ENCODE assay signal across 1 cellular context in the genomic region with DNA sequence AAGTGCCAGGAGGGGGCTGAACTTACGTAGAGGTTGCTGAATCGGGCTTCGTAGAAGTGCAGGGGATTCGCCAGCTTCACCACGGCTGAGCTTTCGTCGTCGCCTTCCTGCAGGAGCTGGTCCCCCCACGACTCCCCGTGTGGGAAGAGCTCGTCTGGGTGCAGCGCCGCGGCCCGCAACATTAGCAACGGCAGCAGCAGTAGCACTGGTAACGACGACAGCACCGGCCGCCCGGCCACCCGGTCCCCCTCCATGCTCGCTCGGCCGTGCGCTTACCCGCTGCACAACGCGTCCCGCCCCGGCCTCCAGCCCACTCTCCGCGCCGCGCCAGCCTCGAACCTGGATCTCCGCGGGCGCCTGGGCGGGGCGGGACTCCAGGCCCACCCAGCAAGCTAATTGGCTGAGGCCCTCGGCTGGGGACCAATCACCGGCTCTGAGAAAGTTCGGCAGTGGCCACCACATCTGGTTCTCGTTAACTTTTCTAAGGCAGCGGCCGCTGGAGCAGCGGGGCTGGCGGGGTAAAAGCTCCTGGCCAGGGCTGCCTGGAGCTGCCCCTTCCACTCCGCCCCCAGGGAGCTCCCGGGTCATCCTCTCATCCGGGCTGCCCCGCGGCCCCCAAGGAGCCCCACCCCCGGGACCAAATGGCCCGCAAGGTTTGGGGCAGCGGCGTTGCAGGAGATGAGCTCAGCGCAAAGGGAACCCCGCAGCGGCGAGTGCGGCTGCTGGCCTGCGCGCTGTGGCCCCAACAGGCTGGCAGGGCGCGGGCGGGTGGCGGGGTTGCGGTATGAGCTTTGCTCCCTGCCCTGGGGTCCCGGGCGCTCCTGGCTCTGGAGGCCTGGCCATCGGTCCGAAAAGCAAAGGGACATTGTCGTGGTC.
TF ChIP-seq lines count a peak whose summit lies in the region.

A gene with protein sequence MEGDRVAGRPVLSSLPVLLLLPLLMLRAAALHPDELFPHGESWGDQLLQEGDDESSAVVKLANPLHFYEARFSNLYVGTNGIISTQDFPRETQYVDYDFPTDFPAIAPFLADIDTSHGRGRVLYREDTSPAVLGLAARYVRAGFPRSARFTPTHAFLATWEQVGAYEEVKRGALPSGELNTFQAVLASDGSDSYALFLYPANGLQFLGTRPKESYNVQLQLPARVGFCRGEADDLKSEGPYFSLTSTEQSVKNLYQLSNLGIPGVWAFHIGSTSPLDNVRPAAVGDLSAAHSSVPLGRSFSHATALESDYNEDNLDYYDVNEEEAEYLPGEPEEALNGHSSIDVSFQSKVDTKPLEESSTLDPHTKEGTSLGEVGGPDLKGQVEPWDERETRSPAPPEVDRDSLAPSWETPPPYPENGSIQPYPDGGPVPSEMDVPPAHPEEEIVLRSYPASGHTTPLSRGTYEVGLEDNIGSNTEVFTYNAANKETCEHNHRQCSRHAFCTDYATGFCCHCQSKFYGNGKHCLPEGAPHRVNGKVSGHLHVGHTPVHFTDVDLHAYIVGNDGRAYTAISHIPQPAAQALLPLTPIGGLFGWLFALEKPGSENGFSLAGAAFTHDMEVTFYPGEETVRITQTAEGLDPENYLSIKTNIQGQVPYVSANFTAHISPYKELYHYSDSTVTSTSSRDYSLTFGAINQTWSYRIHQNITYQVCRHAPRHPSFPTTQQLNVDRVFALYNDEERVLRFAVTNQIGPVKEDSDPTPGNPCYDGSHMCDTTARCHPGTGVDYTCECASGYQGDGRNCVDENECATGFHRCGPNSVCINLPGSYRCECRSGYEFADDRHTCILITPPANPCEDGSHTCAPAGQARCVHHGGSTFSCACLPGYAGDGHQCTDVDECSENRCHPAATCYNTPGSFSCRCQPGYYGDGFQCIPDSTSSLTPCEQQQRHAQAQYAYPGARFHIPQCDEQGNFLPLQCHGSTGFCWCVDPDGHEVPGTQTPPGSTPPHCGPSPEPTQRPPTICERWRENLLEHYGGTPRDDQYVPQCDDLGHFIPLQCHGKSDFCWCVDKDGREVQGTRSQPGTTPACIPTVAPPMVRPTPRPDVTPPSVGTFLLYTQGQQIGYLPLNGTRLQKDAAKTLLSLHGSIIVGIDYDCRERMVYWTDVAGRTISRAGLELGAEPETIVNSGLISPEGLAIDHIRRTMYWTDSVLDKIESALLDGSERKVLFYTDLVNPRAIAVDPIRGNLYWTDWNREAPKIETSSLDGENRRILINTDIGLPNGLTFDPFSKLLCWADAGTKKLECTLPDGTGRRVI (N-terminal part only) (minus strand): TSS at position 319 of the 876 bp plus-strand sequence. CDS start 65 bp downstream, at position 254.

TF ChIP-seq in SK-N-SH, 30 proteins besides CTCF, POLR2A, EP300 and RAD21 (continued from another document):
- TF ChIP-seq, protein P1, sequence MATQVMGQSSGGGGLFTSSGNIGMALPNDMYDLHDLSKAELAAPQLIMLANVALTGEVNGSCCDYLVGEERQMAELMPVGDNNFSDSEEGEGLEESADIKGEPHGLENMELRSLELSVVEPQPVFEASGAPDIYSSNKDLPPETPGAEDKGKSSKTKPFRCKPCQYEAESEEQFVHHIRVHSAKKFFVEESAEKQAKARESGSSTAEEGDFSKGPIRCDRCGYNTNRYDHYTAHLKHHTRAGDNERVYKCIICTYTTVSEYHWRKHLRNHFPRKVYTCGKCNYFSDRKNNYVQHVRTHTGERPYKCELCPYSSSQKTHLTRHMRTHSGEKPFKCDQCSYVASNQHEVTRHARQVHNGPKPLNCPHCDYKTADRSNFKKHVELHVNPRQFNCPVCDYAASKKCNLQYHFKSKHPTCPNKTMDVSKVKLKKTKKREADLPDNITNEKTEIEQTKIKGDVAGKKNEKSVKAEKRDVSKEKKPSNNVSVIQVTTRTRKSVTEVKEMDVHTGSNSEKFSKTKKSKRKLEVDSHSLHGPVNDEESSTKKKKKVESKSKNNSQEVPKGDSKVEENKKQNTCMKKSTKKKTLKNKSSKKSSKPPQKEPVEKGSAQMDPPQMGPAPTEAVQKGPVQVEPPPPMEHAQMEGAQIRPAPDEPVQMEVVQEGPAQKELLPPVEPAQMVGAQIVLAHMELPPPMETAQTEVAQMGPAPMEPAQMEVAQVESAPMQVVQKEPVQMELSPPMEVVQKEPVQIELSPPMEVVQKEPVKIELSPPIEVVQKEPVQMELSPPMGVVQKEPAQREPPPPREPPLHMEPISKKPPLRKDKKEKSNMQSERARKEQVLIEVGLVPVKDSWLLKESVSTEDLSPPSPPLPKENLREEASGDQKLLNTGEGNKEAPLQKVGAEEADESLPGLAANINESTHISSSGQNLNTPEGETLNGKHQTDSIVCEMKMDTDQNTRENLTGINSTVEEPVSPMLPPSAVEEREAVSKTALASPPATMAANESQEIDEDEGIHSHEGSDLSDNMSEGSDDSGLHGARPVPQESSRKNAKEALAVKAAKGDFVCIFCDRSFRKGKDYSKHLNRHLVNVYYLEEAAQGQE (IDR thresholded peaks at IDR 0.05; ENCODE audit: low read depth, low read length) = no peak
- TF ChIP-seq, protein P2, sequence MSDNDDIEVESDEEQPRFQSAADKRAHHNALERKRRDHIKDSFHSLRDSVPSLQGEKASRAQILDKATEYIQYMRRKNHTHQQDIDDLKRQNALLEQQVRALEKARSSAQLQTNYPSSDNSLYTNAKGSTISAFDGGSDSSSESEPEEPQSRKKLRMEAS (IDR thresholded peaks at IDR 0.05; ENCODE audit: low read depth) = no peak; the same call in 1 of the 2 replicates
- TF ChIP-seq, protein P3, sequence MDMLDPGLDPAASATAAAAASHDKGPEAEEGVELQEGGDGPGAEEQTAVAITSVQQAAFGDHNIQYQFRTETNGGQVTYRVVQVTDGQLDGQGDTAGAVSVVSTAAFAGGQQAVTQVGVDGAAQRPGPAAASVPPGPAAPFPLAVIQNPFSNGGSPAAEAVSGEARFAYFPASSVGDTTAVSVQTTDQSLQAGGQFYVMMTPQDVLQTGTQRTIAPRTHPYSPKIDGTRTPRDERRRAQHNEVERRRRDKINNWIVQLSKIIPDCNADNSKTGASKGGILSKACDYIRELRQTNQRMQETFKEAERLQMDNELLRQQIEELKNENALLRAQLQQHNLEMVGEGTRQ (IDR thresholded peaks at IDR 0.05; ENCODE audit: borderline replicate concordance, low read depth, low read length) = no peak
- TF ChIP-seq GABPA (IDR thresholded peaks at IDR 0.05; ENCODE audit: low read depth) = no peak
- TF ChIP-seq MXI1 (IDR thresholded peaks at IDR 0.05; ENCODE audit: low read depth, low read length) = no peak; the same call in 1 of the 2 replicates
- no peak for TF ChIP-seq FOXJ3 (CRISPR knock-in tag; IDR thresholded peaks at IDR 0.05)
- TF ChIP-seq YY1 (IDR thresholded peaks at IDR 0.05; ENCODE audit: low read depth) = 0 out of 2 replicates have a peak, but pooled peaks have one; percentile 20
- TF ChIP-seq, protein P4, sequence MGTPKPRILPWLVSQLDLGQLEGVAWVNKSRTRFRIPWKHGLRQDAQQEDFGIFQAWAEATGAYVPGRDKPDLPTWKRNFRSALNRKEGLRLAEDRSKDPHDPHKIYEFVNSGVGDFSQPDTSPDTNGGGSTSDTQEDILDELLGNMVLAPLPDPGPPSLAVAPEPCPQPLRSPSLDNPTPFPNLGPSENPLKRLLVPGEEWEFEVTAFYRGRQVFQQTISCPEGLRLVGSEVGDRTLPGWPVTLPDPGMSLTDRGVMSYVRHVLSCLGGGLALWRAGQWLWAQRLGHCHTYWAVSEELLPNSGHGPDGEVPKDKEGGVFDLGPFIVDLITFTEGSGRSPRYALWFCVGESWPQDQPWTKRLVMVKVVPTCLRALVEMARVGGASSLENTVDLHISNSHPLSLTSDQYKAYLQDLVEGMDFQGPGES (IDR thresholded peaks at IDR 0.05; ENCODE audit: low read depth, low read length) = peak; percentile 56
- no peak for TF ChIP-seq NFIC (IDR thresholded peaks at IDR 0.05; ENCODE audit: borderline replicate concordance)
- TF ChIP-seq SIN3A (IDR thresholded peaks at IDR 0.05; ENCODE audit: borderline replicate concordance, low read depth, low read length) = peak; percentile 9; the same call in 1 of the 2 replicates
- no peak for TF ChIP-seq RFX5 (IDR thresholded peaks at IDR 0.05; ENCODE audit: low read length)
- peak; percentile 97 for TF ChIP-seq TCF12 (IDR thresholded peaks at IDR 0.05)
- no peak for TF ChIP-seq GATA2 (CRISPR knock-in tag; IDR thresholded peaks at IDR 0.05)
- no peak for TF ChIP-seq MEF2A (IDR thresholded peaks at IDR 0.05; ENCODE audit: borderline replicate concordance, low read depth)
- TF ChIP-seq RXRA (IDR thresholded peaks at IDR 0.05; ENCODE audit: borderline replicate concordance, low read depth) = no peak
- no peak for TF ChIP-seq JUND (IDR thresholded peaks at IDR 0.05)
